ENCODE assay signal across 15 cellular contexts in the genomic region with DNA sequence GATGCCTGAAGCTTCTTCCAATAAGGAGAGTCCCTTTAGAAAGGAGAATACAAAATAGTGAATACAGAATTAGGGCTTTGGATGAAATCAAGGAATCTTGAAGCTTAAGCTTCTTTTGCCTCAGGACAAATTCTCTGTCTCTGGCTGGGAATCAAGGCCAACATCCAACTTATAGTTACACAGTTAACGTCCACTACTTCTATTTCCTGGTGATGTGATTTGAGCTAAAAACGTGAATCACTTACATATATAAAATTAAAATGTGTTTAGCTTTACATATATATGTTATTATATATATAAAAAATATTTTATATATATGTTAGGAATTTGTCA.
"Had no signal": no experiment of that assay in that cellular context is flagged by ENCODE, and none has a peak within 500 bp of the region (broad histone marks: within the 10 kb centered on the region; RNA-seq: fewer than 3 reads in every experiment).

No MANE protein-coding gene starts in this region.

- H3K9me3 Mint-ChIP-seq: natural killer cell had no signal

- H3K4me2 ChIP-seq: hepatocyte had no signal

- H3K4me3 ChIP-seq: adrenal gland, cardiac muscle cell, hepatocyte, left lung, tibial nerve, uterus had no signal

- H3K36me3 ChIP-seq: adrenal gland, cardiac muscle cell, left lung, tibial nerve, uterus had no signal

- H3K27ac Mint-ChIP-seq: activated naive CD4-positive, alpha-beta T cell treated with anti-CD3 and anti-CD28 coated beads, Interleukin-2, amount 10 ng/mL, durations not matched to agents 7 days and 5 days; activated T-helper 2 cell treated with anti-CD3 and anti-CD28 coated beads, Interferon-gamma antibody, Interleukin-2, Interleukin-4, amounts not matched to agents 10 μg/mL and 5 μg/mL and 100 μg/mL, durations not matched to agents 14 hours and 24 hours and 36 hours; natural killer cell; stimulated activated naive B cell treated with anti-CD40 and anti-IgM and Interleukin-4, amounts not matched to agents 10 μg/mL and 1 μg/mL and 100 μg/mL, for 72 hours had no signal

- H3K27me3 Mint-ChIP-seq: stimulated activated naive B cell treated with anti-CD40 and anti-IgM and Interleukin-4, amounts not matched to agents 10 μg/mL and 1 μg/mL and 100 μg/mL, for 72 hours had no signal

- H3K79me2 ChIP-seq: hepatocyte had no signal

- DNase-seq: activated CD4-positive, CD25-positive, alpha-beta regulatory T cell; activated naive CD4-positive, alpha-beta T cell treated with anti-CD3 and anti-CD28 coated beads, Interleukin-2, amount 10 ng/mL, durations not matched to agents 7 days and 5 days; adrenal gland; erythroblast; kidney; left lung; natural killer cell; stimulated activated CD4-positive, alpha-beta T cell treated with anti-CD3 and anti-CD28 coated beads, Interleukin-2, amount 100 ng/mL, for 48 hours; stimulated activated naive B cell treated with anti-CD40 and anti-IgM and Interleukin-4, amounts not matched to agents 10 μg/mL and 1 μg/mL and 100 μg/mL, for 72 hours; T-helper 2 cell; uterus had no signal

- H3K4me1 Mint-ChIP-seq: natural killer cell had no signal

- H3K36me3 Mint-ChIP-seq: natural killer cell had no signal

- ATAC-seq: left lung; natural killer cell; stimulated activated naive B cell treated with anti-CD40 and anti-IgM and Interleukin-4, amounts not matched to agents 10 μg/mL and 1 μg/mL and 100 μg/mL, for 72 hours had no signal

- H3K27ac ChIP-seq: adrenal gland, cardiac muscle cell, hepatocyte, left lung, tibial nerve, uterus had no signal

- H3K4me1 ChIP-seq: adrenal gland, left lung, uterus had no signal

- H3K4me3 Mint-ChIP-seq: activated naive CD4-positive, alpha-beta T cell treated with anti-CD3 and anti-CD28 coated beads, Interleukin-2, amount 10 ng/mL, durations not matched to agents 7 days and 5 days; natural killer cell; stimulated activated naive B cell treated with anti-CD40 and anti-IgM and Interleukin-4, amounts not matched to agents 10 μg/mL and 1 μg/mL and 100 μg/mL, for 72 hours had no signal

- H3K27me3 ChIP-seq: adrenal gland, cardiac muscle cell, hepatocyte, left lung, tibial nerve, uterus had no signal

- FAIRE-seq: kidney had no signal

- H3K9me3 ChIP-seq: adrenal gland, left lung, tibial nerve, uterus had no signal

- H2AFZ ChIP-seq: hepatocyte had no signal
